ENCODE assay signal across 1 cellular context in genomic region chr3:17742092-17742836, GRCh38.
TF ChIP-seq lines count a peak whose summit lies in the region.

TSS of gene TBC1D5 (minus strand) at chr3:17742631. CDS start at chr3:17508570, 234,061 bp downstream.

TF ChIP-seq in K562, 482 proteins besides CTCF, POLR2A, EP300 and RAD21 (continued from another document and continues in another):
- TF ChIP-seq PKNOX1 (IDR thresholded peaks at IDR 0.05) (no peak), DACH1 (IDR thresholded peaks at IDR 0.05; ENCODE audit: partially characterized antibody) (no peak), TAF15 (IDR thresholded peaks at IDR 0.05; ENCODE audit: low read depth, low read length) (no peak), PHF21A (IDR thresholded peaks at IDR 0.05; ENCODE audit: borderline replicate concordance, low read depth) (no peak; the same call in 1 of the 2 replicates), THRAP3 (IDR thresholded peaks at IDR 0.05; ENCODE audit: borderline replicate concordance) (no peak), SIN3A (IDR thresholded peaks at IDR 0.05; ENCODE audit: borderline replicate concordance in 2 of 2, control insufficient read depth in 1 of 2, low read depth in 2 of 2, low read length in 2 of 2) (peak in 1 of 2 experiments; percentile 70; a peak in 1 of 4 replicates), PCBP2 (IDR thresholded peaks at IDR 0.05; ENCODE audit: low read depth, low read length, poor library complexity, severe bottlenecking) (no peak), ARID2 (IDR thresholded peaks at IDR 0.05) (no peak), HNRNPUL1 (IDR thresholded peaks at IDR 0.05; ENCODE audit: low read length) (no peak), ZNF609 (CRISPR knock-in tag; IDR thresholded peaks at IDR 0.05; ENCODE audit: borderline replicate concordance) (no peak), NCOA6 (IDR thresholded peaks at IDR 0.05) (no peak; the same call in 1 of the 2 replicates), PYGO2 (tag; IDR thresholded peaks at IDR 0.05) (no peak), TARDBP (IDR thresholded peaks at IDR 0.05) (peak; percentile 26; the same call in 1 of the 2 replicates), CTCFL (IDR thresholded peaks at IDR 0.05; ENCODE audit: borderline replicate concordance, insufficient read depth, low read depth, low read length, poor library complexity, severe bottlenecking) (no peak), GATAD2B (IDR thresholded peaks at IDR 0.05; ENCODE audit: borderline replicate concordance) (0 out of 2 replicates have a peak, but pooled peaks have one; percentile 35), PHB2 (IDR thresholded peaks at IDR 0.05; ENCODE audit: low read depth) (no peak), SNAPC5 (CRISPR knock-in tag; IDR thresholded peaks at IDR 0.05) (no peak), RREB1 (CRISPR knock-in tag; IDR thresholded peaks at IDR 0.05) (peak; percentile 63; the same call in 1 of the 2 replicates), VEZF1 (CRISPR knock-in tag; IDR thresholded peaks at IDR 0.05) (peak; percentile 97), ZHX1 (conservative IDR thresholded peaks at IDR 0.05; ENCODE audit: low read length) (no peak), FOXP4 (CRISPR knock-in tag; IDR thresholded peaks at IDR 0.05; ENCODE audit: borderline replicate concordance) (peak; percentile 74; the same call in 1 of the 2 replicates), BACH1 (tag; IDR thresholded peaks at IDR 0.05) (no peak), ZNF232 (CRISPR knock-in tag; IDR thresholded peaks at IDR 0.05) (0 out of 2 replicates have a peak, but pooled peaks have one; percentile 66), TAF7 (tag; IDR thresholded peaks at IDR 0.05) (peak; percentile 69), ZNF561 (CRISPR knock-in tag; conservative IDR thresholded peaks at IDR 0.05) (no peak)
